Comparison of ENCODE assay signal across 14 cellular contexts in genomic region chr10:101489355-101489754, GRCh38.
DNase-seq lines count a peak whose midpoint lies in the region; ATAC-seq and TF ChIP-seq lines count a peak whose summit lies in the region.
"Had no signal": no experiment of that assay in that cellular context is flagged by ENCODE, and none has a peak within 500 bp of the region (broad histone marks: within the 10 kb centered on the region; RNA-seq: fewer than 3 reads in every experiment).

No MANE protein-coding gene starts in this region.

- peaks cover 0 to 2% (median 0%) of the 10 kb centered on the region in 3 donors for H3K27me3 Mint-ChIP-seq in CD14-positive monocyte (ENCODE audit: low read depth in 3 of 3)

- peak; percentile 93 for DNase-seq in DMS153 (lab: John Stamatoyannopoulos, UW)
- DNase-seq in HuH-7 (ENCODE audit: low spot score): peak; percentile 23
- DNase-seq in NCI-H510A (lab: John Stamatoyannopoulos, UW): peak; percentile 36
- peak; percentile 21 to 52 for DNase-seq in cardiac fibroblast (ENCODE audit: low read depth in 2 of 2)
- no peak for DNase-seq in central memory CD4-positive, alpha-beta T cell
- no peak for DNase-seq in CD14-positive monocyte (ENCODE audit: low spot score)
- DNase-seq: amniotic stem cell; left colon; pancreas; stimulated activated CD4-positive, alpha-beta T cell treated with anti-CD3 and anti-CD28 coated beads, Interleukin-4, amount 100 ng/mL, for 1 hour had no signal

- peaks cover 10% of the 10 kb centered on the region for H3K4me1 Mint-ChIP-seq in CD14-positive monocyte

- peaks cover 4 to 8% of the 10 kb centered on the region in 2 donors for H3K36me3 Mint-ChIP-seq in CD14-positive monocyte

- H3K4me3 ChIP-seq in cardiac fibroblast (replicated peaks in 1 of 2; ENCODE audit: low read depth in 2 of 2, low read length in 2 of 2): no peak overlapping the region
- H3K4me3 ChIP-seq: BLaER1 treated with 17β-estradiol and CSF1 and Interleukin-3, amounts not matched to agents 10 nM and 100 nM; pancreas; suprapubic skin had no signal

- TF ChIP-seq CTCF in cardiac fibroblast (IDR thresholded peaks at IDR 0.05; ENCODE audit: low read depth, low read length) (no peak), CD14-positive monocyte (IDR thresholded peaks at IDR 0.05) (no peak)

- H3K9me3 Mint-ChIP-seq in CD14-positive monocyte: no peaks in the 10 kb centered on the region

- ATAC-seq in HG03196 (IDR thresholded peaks at IDR 0.05; ENCODE audit: unreplicated experiment) (no peak), SK-N-SH treated with all-trans-retinoic acid at 6 μM for 48 hours (no peak)
- ATAC-seq: left colon, pancreas had no signal

- H3K27ac Mint-ChIP-seq in CD14-positive monocyte: no peak overlapping the region

- H3K4me3 Mint-ChIP-seq in CD14-positive monocyte: no peak overlapping the region

- intact Hi-C loops in CD14-positive monocyte (cut with micrococcal nuclease): no loop called here

TF ChIP-seq in SK-N-SH treated with all-trans-retinoic acid at 6 μM for 48 hours, 23 proteins besides CTCF, POLR2A, EP300 and RAD21:
- TF ChIP-seq ZFP30 (CRISPR knock-in tag; IDR thresholded peaks at IDR 0.05): no peak
- no peak for TF ChIP-seq PPARA (CRISPR knock-in tag; IDR thresholded peaks at IDR 0.05; ENCODE audit: borderline replicate concordance)

Comparison
In these comparisons a context has a peak if more than half of its experiments do, and no peak if none do; other contexts are left out.
1. DNase-seq: peak in DMS153 (single experiment), HuH-7 (single experiment), NCI-H510A (single experiment) and cardiac fibroblast (2 of 2); none in central memory CD4-positive, alpha-beta T cell (single experiment) and CD14-positive monocyte (single experiment).